In genomic region chr12:106304001-106304421, GRCh38 we compare ENCODE assay signal across 8 cellular contexts. TPM values are rescaled to one million over a fixed set of nuclear protein-coding genes. Genes with fewer than 3 reads are reported as not detected.
DNase-seq lines count a peak whose midpoint lies in the region; ATAC-seq lines count a peak whose summit lies in the region.

No MANE protein-coding gene starts in this region.

- H3K18ac ChIP-seq in mesenchymal stem cell (ENCODE audit: low read depth in 1 of 2, low read length in 2 of 2): no peak overlapping the region

- no peak overlapping the region for H4K91ac ChIP-seq in mesenchymal stem cell (ENCODE audit: low read length)

- ATAC-seq in HG02938 (IDR thresholded peaks at IDR 0.05; ENCODE audit: unreplicated experiment) (no peak), GM19395 (IDR thresholded peaks at IDR 0.05; ENCODE audit: unreplicated experiment) (no peak), GM21529 (IDR thresholded peaks at IDR 0.05; ENCODE audit: unreplicated experiment) (no peak)

- H3K36me3 ChIP-seq in mesenchymal stem cell (ENCODE audit: control insufficient read depth in 1 of 2, insufficient read depth in 2 of 2, low read depth in 1 of 2, low read length in 2 of 2) (peaks cover 0 to 3% of the 10 kb centered on the region in 2 experiments), thymus (ENCODE audit: control insufficient read depth, insufficient read depth) (no peaks in the 10 kb centered on the region)

- H3K4me2 ChIP-seq in mesenchymal stem cell (ENCODE audit: low read length, poor library complexity, severe bottlenecking): no peak overlapping the region

- H3K27me3 ChIP-seq in mesenchymal stem cell (ENCODE audit: control insufficient read depth in 1 of 2, insufficient read depth in 1 of 2, low read length in 2 of 2): no peaks in the 10 kb centered on the region
- no peaks in the 10 kb centered on the region for H3K27me3 ChIP-seq in thymus (ENCODE audit: control insufficient read depth, insufficient read depth)

- H3K14ac ChIP-seq in mesenchymal stem cell (ENCODE audit: low read length in 2 of 2): no peak overlapping the region

- peak overlapping the region in 1 of 2 experiments; percentile 97 for H3K4me3 ChIP-seq in mesenchymal stem cell (ENCODE audit: insufficient read depth in 1 of 2, low read depth in 1 of 2, low read length in 2 of 2)
- peak overlapping the region; percentile 89 for H3K4me3 ChIP-seq in thymus (ENCODE audit: low read length)

- H2AFZ ChIP-seq in mesenchymal stem cell (ENCODE audit: low read depth, low read length): no peak overlapping the region

- H2BK15ac ChIP-seq in mesenchymal stem cell (ENCODE audit: low read depth, poor library complexity, severe bottlenecking): no peak overlapping the region

- H3K27ac ChIP-seq in mesenchymal stem cell (ENCODE audit: low read length, poor library complexity, severe bottlenecking): no peak overlapping the region
- H3K27ac ChIP-seq in thymus (ENCODE audit: low read depth): no peak overlapping the region

- no peak overlapping the region for H2BK5ac ChIP-seq in mesenchymal stem cell (ENCODE audit: low read depth, low read length, poor library complexity, severe bottlenecking)

- peaks cover 17% of the 10 kb centered on the region for H3K79me1 ChIP-seq in mesenchymal stem cell (replicated peaks; ENCODE audit: low read length, poor library complexity, severe bottlenecking)

- H3K9ac ChIP-seq in mesenchymal stem cell (ENCODE audit: low read length): peak overlapping the region; percentile 98

- no peak overlapping the region for H3K23ac ChIP-seq in mesenchymal stem cell (ENCODE audit: low read length in 2 of 2)

- 45% methylated on average over 5 of the region's 5 CpGs for WGBS in mesenchymal stem cell
- 82% methylated on average over 5 of the region's 5 CpGs for WGBS in thymus

- H3K9me3 ChIP-seq in mesenchymal stem cell (ENCODE audit: control insufficient read depth, low read length) (no peaks in the 10 kb centered on the region), thymus (ENCODE audit: control insufficient read depth) (no peaks in the 10 kb centered on the region)

- no peak overlapping the region for H4K8ac ChIP-seq in mesenchymal stem cell (ENCODE audit: low read length)

- DNase-seq in activated T-cell treated with anti-CD3 and anti-CD28 coated beads, Interleukin-2, amount 50 U/mL, for 1 hour: peak; percentile 28
- DNase-seq in activated T-cell treated with anti-CD3 and anti-CD28 coated beads for 4 hours (no peak), amygdala (lab: John Stamatoyannopoulos, UW) (peak in 44 of 56 donors; percentile 2 to 84 (median 36)), mesenchymal stem cell (peak; percentile 6)

- peaks cover 15% of the 10 kb centered on the region for H3K4me1 ChIP-seq in mesenchymal stem cell (ENCODE audit: control insufficient read depth, insufficient read depth, low read depth, low read length)
- H3K4me1 ChIP-seq in thymus (ENCODE audit: control insufficient read depth, insufficient read depth, low read length): peaks cover 13% of the 10 kb centered on the region

- no peak overlapping the region for H2AK5ac ChIP-seq in mesenchymal stem cell (ENCODE audit: low read length, severe bottlenecking)

- H2BK12ac ChIP-seq in mesenchymal stem cell (ENCODE audit: low read length in 2 of 2): no peak overlapping the region

- no peak overlapping the region for H3K4ac ChIP-seq in mesenchymal stem cell (ENCODE audit: low read depth in 1 of 2, low read length in 2 of 2)

- H2BK120ac ChIP-seq in mesenchymal stem cell (ENCODE audit: low read depth, low read length): no peak overlapping the region

RNA-seq across cellular contexts. Expression of gene TCP11L2, which starts 1.5 kb away (rescaled TPM):
- 9.8 TPM for polyA plus RNA-seq in mesenchymal stem cell (2013, experiment 1 of 2)
- polyA plus RNA-seq in mesenchymal stem cell (2013, experiment 2 of 2): 9.8 TPM
- 5.9 TPM for polyA plus RNA-seq in thymus

RNA-seq across cellular contexts. Expression of gene POLR3B, which starts 53.5 kb away (rescaled TPM):
- polyA plus RNA-seq in mesenchymal stem cell (2013, experiment 1 of 2): 5.9 TPM
- polyA plus RNA-seq in mesenchymal stem cell (2013, experiment 2 of 2): 6.1 TPM
- polyA plus RNA-seq in thymus: 4.5 TPM

RNA-seq across cellular contexts. Expression of gene CKAP4, which starts 56.2 kb away (rescaled TPM):
- 382 TPM for polyA plus RNA-seq in mesenchymal stem cell (2013, experiment 1 of 2)
- polyA plus RNA-seq in mesenchymal stem cell (2013, experiment 2 of 2): 384 TPM
- polyA plus RNA-seq in thymus: 11.1 TPM
